22 cellular contexts compared by ENCODE assay signal in the genomic region with DNA sequence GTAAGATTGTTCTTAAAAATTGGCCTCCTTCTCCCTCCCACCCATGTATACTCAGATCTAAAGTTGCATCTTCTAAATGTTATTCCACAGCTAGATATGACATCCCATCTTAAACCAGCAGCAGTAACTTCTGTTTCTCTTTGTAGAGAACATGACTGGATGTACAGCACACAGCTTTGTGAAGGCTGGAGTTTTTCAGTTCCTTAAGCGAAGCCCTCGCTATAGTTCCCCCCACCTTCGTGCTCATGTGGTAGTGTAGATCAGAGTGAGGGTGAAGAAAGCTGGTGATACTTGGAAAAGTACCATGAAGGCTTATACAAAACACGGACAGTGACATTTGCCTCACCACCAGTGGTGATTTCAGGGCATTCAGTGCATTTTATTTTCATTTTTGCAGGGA.
"Had no signal": no experiment of that assay in that cellular context is flagged by ENCODE, and none has a peak within 500 bp of the region (broad histone marks: within the 10 kb centered on the region; RNA-seq: fewer than 3 reads in every experiment).

No MANE protein-coding gene starts in this region.

- H3K27me3 ChIP-seq: SJSA1 had no signal

- H3K27ac ChIP-seq: HL-60, SJSA1, SK-N-MC had no signal

- H3K9me3 ChIP-seq: SJSA1 had no signal

- DNase-seq: KBM-7, NCI-H1092, NCI-H1105 treated with DMSO at 0.1 percent for 48 hours, NCI-H1417 treated with DMSO at 0.1 percent for 48 hours, NCI-H187, NCI-H2029, NCI-H2081 treated with DMSO at 0.1 percent for 48 hours, NCI-H2171, NCI-H226, NCI-H446, NCI-H510A, NCI-H524 treated with DMSO at 0.1 percent for 48 hours, NCI-H69, Right ventricle myocardium superior, RPMI8226, SIG-M5, T-helper 1 cell had no signal

- H3K4me3 ChIP-seq: SJSA1, SK-N-MC had no signal

- H3K4me1 ChIP-seq: SJSA1 had no signal

- H3K36me3 ChIP-seq: SJSA1 had no signal

- FAIRE-seq: HTR-8/SVneo, RCC 7860 had no signal
